ENCODE assay signal across 8 cellular contexts in the genomic region with DNA sequence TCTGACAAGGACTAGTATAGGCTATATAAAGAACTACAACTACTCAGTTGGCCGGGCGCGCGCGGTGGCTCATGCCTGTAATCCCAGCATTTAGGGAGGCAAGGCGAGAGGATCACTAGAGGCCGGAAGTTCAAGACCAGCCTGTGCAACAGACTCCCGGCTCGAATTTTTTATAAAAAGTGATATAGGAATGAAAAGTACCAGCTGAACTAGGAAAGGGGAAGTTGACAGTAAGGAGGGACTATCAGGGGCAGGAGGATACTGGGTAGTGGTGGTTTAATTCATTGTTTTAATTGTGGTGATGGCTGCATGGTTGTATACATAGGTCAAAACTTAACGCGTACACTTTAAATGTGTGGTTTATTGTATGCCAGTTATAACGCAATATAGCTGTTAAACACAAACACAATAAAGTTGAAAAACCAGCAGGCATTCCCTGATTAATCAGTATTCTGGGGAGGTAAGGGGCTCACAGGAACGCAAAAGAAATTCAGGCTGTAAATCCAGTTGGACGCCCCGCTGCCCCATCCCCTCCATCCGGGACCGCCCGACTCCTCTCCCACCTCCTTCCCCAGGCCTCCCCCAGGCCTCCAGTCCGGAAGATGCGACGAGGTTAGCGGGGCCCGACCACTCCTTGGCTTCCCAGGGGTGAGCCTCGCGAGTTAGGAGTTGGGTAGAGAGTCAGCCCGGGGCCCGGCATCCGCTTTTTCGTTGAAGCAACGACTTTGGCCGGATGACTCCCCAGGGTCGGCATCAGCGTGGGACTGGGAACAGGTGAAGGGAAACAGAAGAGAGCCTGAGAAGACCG. TPM values are rescaled to one million over a fixed set of nuclear protein-coding genes. Genes with fewer than 3 reads are reported as not detected.
DNase-seq lines count a peak whose midpoint lies in the region; ATAC-seq and TF ChIP-seq lines count a peak whose summit lies in the region.

No MANE protein-coding gene starts in this region.

- H3K9me3 ChIP-seq in Peyer's patch (no peaks in the 10 kb centered on the region), left ventricle myocardium inferior (replicated peaks) (no peaks in the 10 kb centered on the region)

- H3K36me3 ChIP-seq in Peyer's patch, result peaks cover 0 to 8% (median 0%) of the 10 kb centered on the region in 3 donors
- no peaks in the 10 kb centered on the region for H3K36me3 ChIP-seq in left ventricle myocardium inferior

- TF ChIP-seq CTCF in Peyer's patch (IDR thresholded peaks at IDR 0.05) (no peak), left ventricle myocardium inferior (IDR thresholded peaks at IDR 0.05; ENCODE audit: borderline replicate concordance) (no peak)

- H3K27me3 ChIP-seq in Peyer's patch, result no peaks in the 10 kb centered on the region
- no peaks in the 10 kb centered on the region for H3K27me3 ChIP-seq in left ventricle myocardium inferior (ENCODE audit: low read depth)

- H3K27ac ChIP-seq in Peyer's patch (peak overlapping the region; percentile 83 to 91 (median 88)), left ventricle myocardium inferior (replicated peaks) (peak overlapping the region; percentile 87)

- peak; percentile 30 to 44 for TF ChIP-seq POLR2A in Peyer's patch (IDR thresholded peaks at IDR 0.05)

- CTCF ChIA-PET in activated naive CD4-positive, alpha-beta T cell treated with anti-CD3 and anti-CD28 coated beads for 36 hours (lab: Charles Lee), result no interaction called here

- H3K9me3 Mint-ChIP-seq in activated naive CD4-positive, alpha-beta T cell treated with anti-CD3 and anti-CD28 coated beads for 36 hours, result no peaks in the 10 kb centered on the region

- H3K27ac Mint-ChIP-seq in activated naive CD4-positive, alpha-beta T cell treated with anti-CD3 and anti-CD28 coated beads for 36 hours, result no peak overlapping the region

- H3K4me1 Mint-ChIP-seq in activated naive CD4-positive, alpha-beta T cell treated with anti-CD3 and anti-CD28 coated beads for 36 hours (ENCODE audit: low read depth), result peaks cover 19% of the 10 kb centered on the region

- H3K27me3 Mint-ChIP-seq in activated naive CD4-positive, alpha-beta T cell treated with anti-CD3 and anti-CD28 coated beads for 36 hours (ENCODE audit: low read depth), result no peaks in the 10 kb centered on the region

- ATAC-seq in GM19468 (IDR thresholded peaks at IDR 0.05; ENCODE audit: extremely low read depth, unreplicated experiment) (peak; percentile 14), HG03571 (IDR thresholded peaks at IDR 0.05; ENCODE audit: unreplicated experiment) (peak; percentile 39)

- H3K36me3 Mint-ChIP-seq in activated naive CD4-positive, alpha-beta T cell treated with anti-CD3 and anti-CD28 coated beads for 36 hours (ENCODE audit: low read depth), result peaks cover 2% of the 10 kb centered on the region

- H3K4me3 Mint-ChIP-seq in activated naive CD4-positive, alpha-beta T cell treated with anti-CD3 and anti-CD28 coated beads for 36 hours, result no peak overlapping the region

- H3K4me1 ChIP-seq in Peyer's patch, result peaks cover 0 to 18% (median 4%) of the 10 kb centered on the region in 4 donors
- H3K4me1 ChIP-seq in left ventricle myocardium inferior, result peaks cover 25% of the 10 kb centered on the region

- peak overlapping the region; percentile 63 to 93 (median 82) for H3K4me3 ChIP-seq in Peyer's patch
- peak overlapping the region; percentile 93 for H3K4me3 ChIP-seq in left ventricle myocardium inferior

- intact Hi-C loops in activated naive CD4-positive, alpha-beta T cell treated with anti-CD3 and anti-CD28 coated beads for 36 hours (cut with micrococcal nuclease), result loop anchor here (1.0 to 5.0 kb wide), 7 partner anchors 43 to 659 kb away; a partner anchor contains a TSS
- intact Hi-C loops in left ventricle myocardium inferior (cut with micrococcal nuclease), result no loop called here

- DNase-seq in DMS 273 (lab: John Stamatoyannopoulos, UW; ENCODE audit: unreplicated experiment) (peak; percentile 91), Peyer's patch (peak in 2 of 3 donors; percentile 29 to 84), left ventricle myocardium inferior (peak; percentile 48), putamen (ENCODE audit: low spot score) (peak; percentile 90), mesenteric fat pad (ENCODE audit: low spot score) (no peak)
- peak; percentile 41 for DNase-seq in activated naive CD4-positive, alpha-beta T cell treated with anti-CD3 and anti-CD28 coated beads for 36 hours

RNA-seq across cellular contexts. Expression of a gene that starts 0.7 kb away (rescaled TPM):
- 10 to 100 TPM in 2 of 4 donors, 1 to 10 TPM in 2; 7.5 to 15.8 (median 10.0) TPM for total RNA-seq in Peyer's patch
- 10 to 100 TPM; 34.5 to 36.1 TPM for total RNA-seq in activated naive CD4-positive, alpha-beta T cell treated with anti-CD3 and anti-CD28 coated beads for 36 hours
- 11.7 TPM for total RNA-seq in left ventricle myocardium inferior
- total RNA-seq in mesenteric fat pad, result 20.3 TPM

RNA-seq across cellular contexts. Expression of a gene that starts 42.9 kb away (rescaled TPM):
- total RNA-seq in Peyer's patch (10 to 100 TPM in 3 of 4 donors, 1 to 10 TPM in 1; 8.3 to 20.7 (median 11.4) TPM), left ventricle myocardium inferior (19.2 TPM), mesenteric fat pad (21.0 TPM)
- 10 to 100 TPM; 40.3 to 43.5 TPM for total RNA-seq in activated naive CD4-positive, alpha-beta T cell treated with anti-CD3 and anti-CD28 coated beads for 36 hours

RNA-seq across cellular contexts. Expression of a gene that starts 59.6 kb away (rescaled TPM):
- total RNA-seq in Peyer's patch (10 to 100 TPM in 3 of 4 donors, 1 to 10 TPM in 1; 6.8 to 15.7 (median 13.2) TPM), left ventricle myocardium inferior (47.1 TPM), mesenteric fat pad (40.0 TPM)
- 10 to 100 TPM; 20.2 to 21.3 TPM for total RNA-seq in activated naive CD4-positive, alpha-beta T cell treated with anti-CD3 and anti-CD28 coated beads for 36 hours
